Comparison of ENCODE assay signal across 21 cellular contexts in the genomic region with DNA sequence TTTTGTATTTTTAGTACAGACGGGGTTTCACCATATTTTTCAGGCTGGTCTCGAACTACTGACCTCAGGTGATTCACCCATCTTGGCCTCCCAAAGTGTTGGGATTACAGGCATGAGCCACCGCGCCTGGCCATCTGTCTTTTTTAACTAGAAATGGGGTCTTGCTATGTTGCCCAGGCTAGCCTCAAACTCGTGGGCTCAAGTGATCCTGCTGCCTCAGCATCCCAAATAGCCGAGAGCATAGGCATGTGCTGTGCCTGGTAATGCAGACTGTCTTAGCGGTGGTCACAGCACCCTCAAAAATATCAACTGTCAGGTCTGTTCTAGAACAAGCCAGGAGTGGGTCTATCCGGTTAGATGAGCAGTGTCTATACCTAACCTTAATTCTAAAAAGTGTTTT.
"Had no signal": no experiment of that assay in that cellular context is flagged by ENCODE, and none has a peak within 500 bp of the region (broad histone marks: within the 10 kb centered on the region; RNA-seq: fewer than 3 reads in every experiment).

No MANE protein-coding gene starts in this region.

- H3K36me3 ChIP-seq: MG63 had no signal

- H3K27me3 ChIP-seq: MG63, SJCRH30 had no signal

- H3K4me3 ChIP-seq: MG63, SJCRH30 had no signal

- H3K9me3 ChIP-seq: MG63, SJCRH30 had no signal

- ATAC-seq: Panc1, PC-3, SK-N-SH treated with all-trans-retinoic acid at 6 μM for 48 hours had no signal

- DNase-seq: Karpas-422, KG1, MG63, NCI-H1092 treated with DMSO at 0.1 percent for 48 hours, NCI-H1436, NCI-H187, NCI-H2029, NCI-H2081 treated with DMSO at 0.1 percent for 48 hours, NCI-H2171, NCI-H226, NCI-H446, NCI-H510A, NCI-H524 treated with DMSO at 0.1 percent for 48 hours, NCI-H69, NCI-H774, PC-3, SHP77 treated with DMSO at 0.1 percent for 48 hours, SJCRH30 had no signal

- H3K27ac ChIP-seq: RWPE1, SJCRH30 had no signal
